Comparison of ENCODE assay signal across 8 cellular contexts in genomic region chr1:113390871-113391642, GRCh38. TPM values are rescaled to one million over a fixed set of nuclear protein-coding genes. Genes with fewer than 3 reads are reported as not detected.
DNase-seq lines count a peak whose midpoint lies in the region; ATAC-seq and TF ChIP-seq lines count a peak whose summit lies in the region.

No MANE protein-coding gene starts in this region.

- H3K4me3 ChIP-seq in OCI-LY1 (ENCODE audit: low read depth, low read length, poor library complexity, severe bottlenecking) (peak overlapping the region; percentile 93), gastroesophageal sphincter (peak overlapping the region; percentile 92 to 97), neuronal stem cell (ENCODE audit: low read length in 2 of 2) (peak overlapping the region; percentile 84 to 92), upper lobe of left lung (peak overlapping the region; percentile 53 to 88 (median 76))

- TF ChIP-seq POLR2A in gastroesophageal sphincter (IDR thresholded peaks at IDR 0.05) (no peak), upper lobe of left lung (IDR thresholded peaks at IDR 0.05) (no peak)

- H3K9ac ChIP-seq in OCI-LY1 (ENCODE audit: low read length) (peak overlapping the region; percentile 73), neuronal stem cell (ENCODE audit: low read depth, low read length, poor library complexity) (peak overlapping the region; percentile 82)

- no peaks in the 10 kb centered on the region for H4K20me1 ChIP-seq in OCI-LY1 (ENCODE audit: insufficient read depth, low read length)

- no peaks in the 10 kb centered on the region for H3K79me2 ChIP-seq in OCI-LY1 (ENCODE audit: insufficient read depth, low read length)

- TF ChIP-seq CTCF in OCI-LY1 (IDR thresholded peaks at IDR 0.05; ENCODE audit: low read length) (no peak), gastroesophageal sphincter (IDR thresholded peaks at IDR 0.05) (peak in 1 of 4 experiments; percentile 38), upper lobe of left lung (IDR thresholded peaks at IDR 0.05) (peak in 1 of 6 experiments; percentile 9)

- no peak overlapping the region for H2AFZ ChIP-seq in OCI-LY1 (ENCODE audit: low read length)
- H2AFZ ChIP-seq in neuronal stem cell (ENCODE audit: low read length), result peak overlapping the region; percentile 98

- in situ Hi-C loops in ACHN (cut with HindIII; ENCODE audit: low pct_ligation_motif_present, low pct_unique_long_range_greater_than_20kb, low sequenced_read_pairs), result no loop called here

- no peak overlapping the region for H2BK12ac ChIP-seq in neuronal stem cell (ENCODE audit: low read length)

- H3K27me3 ChIP-seq in OCI-LY1 (ENCODE audit: insufficient read depth, low read length) (peaks cover 5% of the 10 kb centered on the region; the same call in 1 of the 2 replicates), gastroesophageal sphincter (no peaks in the 10 kb centered on the region), neuronal stem cell (ENCODE audit: control insufficient read depth in 3 of 3, insufficient read depth in 3 of 3, low read depth in 1 of 3, low read length in 3 of 3) (no peaks in the 10 kb centered on the region), upper lobe of left lung (no peaks in the 10 kb centered on the region)

- WGBS in gastroesophageal sphincter (ENCODE audit: low coverage in 1 of 2), 2 donors, result 0% methylated on average over 1 of the region's 74 CpGs; no CpG with 5 or more reads in 1 of the 2 donors
- WGBS in neuronal stem cell (ENCODE audit: extremely low coverage in 2 of 2, insufficient read length in 2 of 2, insufficient replicate concordance in 1 of 2), 2 donors, result no CpG with 5 or more reads among the region's 74 CpGs
- WGBS in upper lobe of left lung, 2 donors, result 0 to 2% methylated on average over 3 to 29 of the region's 74 CpGs

- H3K4me2 ChIP-seq in OCI-LY1 (ENCODE audit: low read length) (peak overlapping the region; percentile 92), neuronal stem cell (ENCODE audit: insufficient read depth, low read length, poor library complexity, severe bottlenecking) (peak overlapping the region; percentile 62)

- H3K9me3 ChIP-seq in OCI-LY1 (ENCODE audit: low read length) (no peaks in the 10 kb centered on the region), gastroesophageal sphincter (no peaks in the 10 kb centered on the region), neuronal stem cell (replicated peaks in 1 of 2; ENCODE audit: control insufficient read depth in 2 of 2, insufficient read depth in 1 of 2, low read depth in 1 of 2, low read length in 2 of 2) (no peaks in the 10 kb centered on the region), upper lobe of left lung (no peaks in the 10 kb centered on the region)

- H3K23ac ChIP-seq in neuronal stem cell (ENCODE audit: low read depth, low read length, poor library complexity), result peak overlapping the region; percentile 82

- no peak overlapping the region for H4K91ac ChIP-seq in neuronal stem cell (ENCODE audit: low read depth, low read length, poor library complexity)

- peak overlapping the region; percentile 73 for H3K4me3 Mint-ChIP-seq in activated T-helper 17 cell treated with anti-CD3 and anti-CD28 coated beads, Interleukin-2, amount 50 U/mL, for 72 hours

- peaks cover 19% of the 10 kb centered on the region for H3K4me1 Mint-ChIP-seq in activated T-helper 17 cell treated with anti-CD3 and anti-CD28 coated beads, Interleukin-2, amount 50 U/mL, for 72 hours

- H3K9me2 ChIP-seq in OCI-LY1 (ENCODE audit: low read depth, low read length), result no peaks in the 10 kb centered on the region

- H3K4me1 ChIP-seq in OCI-LY1 (ENCODE audit: insufficient read depth, low read length, severe bottlenecking) (peaks cover 11% of the 10 kb centered on the region), gastroesophageal sphincter (peaks cover 0 to 54% (median 3%) of the 10 kb centered on the region in 3 donors), neuronal stem cell (ENCODE audit: control insufficient read depth in 2 of 2, insufficient read depth in 1 of 2, low read depth in 1 of 2, low read length in 2 of 2) (peaks cover 8 to 16% of the 10 kb centered on the region in 2 donors), upper lobe of left lung (peaks cover 7 to 40% (median 11%) of the 10 kb centered on the region in 4 donors)

- H3K9me3 Mint-ChIP-seq in activated T-helper 17 cell treated with anti-CD3 and anti-CD28 coated beads, Interleukin-2, amount 50 U/mL, for 72 hours, result no peaks in the 10 kb centered on the region

- H3K36me3 ChIP-seq in OCI-LY1 (ENCODE audit: insufficient read depth, low read length) (no peaks in the 10 kb centered on the region), gastroesophageal sphincter (no peaks in the 10 kb centered on the region), neuronal stem cell (replicated peaks in 1 of 2; ENCODE audit: control insufficient read depth in 2 of 2, insufficient read depth in 2 of 2, low read length in 2 of 2) (no peaks in the 10 kb centered on the region), upper lobe of left lung (no peaks in the 10 kb centered on the region)

- no peak overlapping the region for H4K8ac ChIP-seq in neuronal stem cell (ENCODE audit: low read depth, low read length)

- no peak overlapping the region for H3K27ac Mint-ChIP-seq in activated T-helper 17 cell treated with anti-CD3 and anti-CD28 coated beads, Interleukin-2, amount 50 U/mL, for 72 hours

- TF ChIP-seq EP300 in gastroesophageal sphincter (IDR thresholded peaks at IDR 0.05) (no peak), upper lobe of left lung (IDR thresholded peaks at IDR 0.05) (no peak)

- H3F3A ChIP-seq in OCI-LY1 (ENCODE audit: insufficient read depth, low read length), result no peaks in the 10 kb centered on the region

- no peak overlapping the region for H2BK15ac ChIP-seq in neuronal stem cell (ENCODE audit: low read length)

- H3K27me3 Mint-ChIP-seq in activated T-helper 17 cell treated with anti-CD3 and anti-CD28 coated beads, Interleukin-2, amount 50 U/mL, for 72 hours, result no peaks in the 10 kb centered on the region

- ATAC-seq in GM18511 (IDR thresholded peaks at IDR 0.05; ENCODE audit: unreplicated experiment) (peak; percentile 15), gastroesophageal sphincter (no peak), upper lobe of left lung (ENCODE audit: low FRiP score in 2 of 2) (peak in 1 of 2 donors; percentile 1)
- peak; percentile 26 for ATAC-seq in activated T-helper 17 cell treated with anti-CD3 and anti-CD28 coated beads, Interleukin-2, amount 50 U/mL, for 72 hours (replicated peaks)

- H3K27ac ChIP-seq in OCI-LY1 (ENCODE audit: low read depth, low read length, poor library complexity, severe bottlenecking) (no peak overlapping the region), gastroesophageal sphincter (peak overlapping the region; percentile 82 to 94 (median 93)), neuronal stem cell (replicated peaks; ENCODE audit: low read length) (peak overlapping the region; percentile 85), upper lobe of left lung (peak overlapping the region; percentile 81 to 93 (median 91))

- H3K14ac ChIP-seq in neuronal stem cell (ENCODE audit: low read length), result peak overlapping the region; percentile 94

- peaks cover 6% of the 10 kb centered on the region for H3K79me1 ChIP-seq in neuronal stem cell (ENCODE audit: low read depth, low read length)

- peak overlapping the region; percentile 32 for H2AK5ac ChIP-seq in neuronal stem cell (ENCODE audit: low read depth, low read length)

- H2BK5ac ChIP-seq in neuronal stem cell (ENCODE audit: low read length), result peak overlapping the region; percentile 99

- no peaks in the 10 kb centered on the region for H3K36me3 Mint-ChIP-seq in activated T-helper 17 cell treated with anti-CD3 and anti-CD28 coated beads, Interleukin-2, amount 50 U/mL, for 72 hours (ENCODE audit: low read depth)

- H2BK120ac ChIP-seq in neuronal stem cell (ENCODE audit: low read depth, low read length), result peak overlapping the region; percentile 88

- no peak overlapping the region for H3K4ac ChIP-seq in neuronal stem cell (ENCODE audit: low read length)

- peak; percentile 47 for DNase-seq in ACHN
- no peak for DNase-seq in neuronal stem cell (ENCODE audit: low spot score)
- DNase-seq in upper lobe of left lung, result peak; percentile 61 to 91
- DNase-seq in NCI-H1048 (lab: John Stamatoyannopoulos, UW), result no peak

- peak overlapping the region; percentile 98 for H3K18ac ChIP-seq in neuronal stem cell (ENCODE audit: low read length)

RNA-seq across cellular contexts. Expression of gene MAGI3, which starts 0.7 kb away (rescaled TPM):
- 1 to 10 TPM; 7.6 to 7.9 TPM for total RNA-seq in activated T-helper 17 cell treated with anti-CD3 and anti-CD28 coated beads, Interleukin-2, amount 50 U/mL, for 72 hours
- 10 to 100 TPM; 18.2 to 26.6 (median 22.7) TPM for total RNA-seq in gastroesophageal sphincter
- 9.2 TPM for polyA plus RNA-seq in neuronal stem cell (2013, experiment 1 of 2)
- 8.8 TPM for polyA plus RNA-seq in neuronal stem cell (2013, experiment 2 of 2)
- 100 to 1,000 TPM in 2 of 6 donors, 10 to 100 TPM in 4; 43.3 to 181 (median 89.8) TPM for total RNA-seq in upper lobe of left lung

Comparison
In these comparisons a context has a peak if more than half of its experiments do, and no peak if none do; other contexts are left out.
1. DNase-seq: peak in ACHN (single experiment) and upper lobe of left lung (2 of 2); none in neuronal stem cell (single experiment) and NCI-H1048 (single experiment).
2. Peak in every context shown above with its lines, with median percentiles within 50 percentile points of each other: H3K4me3 ChIP-seq.